11 cellular contexts compared by ENCODE assay signal in the genomic region with DNA sequence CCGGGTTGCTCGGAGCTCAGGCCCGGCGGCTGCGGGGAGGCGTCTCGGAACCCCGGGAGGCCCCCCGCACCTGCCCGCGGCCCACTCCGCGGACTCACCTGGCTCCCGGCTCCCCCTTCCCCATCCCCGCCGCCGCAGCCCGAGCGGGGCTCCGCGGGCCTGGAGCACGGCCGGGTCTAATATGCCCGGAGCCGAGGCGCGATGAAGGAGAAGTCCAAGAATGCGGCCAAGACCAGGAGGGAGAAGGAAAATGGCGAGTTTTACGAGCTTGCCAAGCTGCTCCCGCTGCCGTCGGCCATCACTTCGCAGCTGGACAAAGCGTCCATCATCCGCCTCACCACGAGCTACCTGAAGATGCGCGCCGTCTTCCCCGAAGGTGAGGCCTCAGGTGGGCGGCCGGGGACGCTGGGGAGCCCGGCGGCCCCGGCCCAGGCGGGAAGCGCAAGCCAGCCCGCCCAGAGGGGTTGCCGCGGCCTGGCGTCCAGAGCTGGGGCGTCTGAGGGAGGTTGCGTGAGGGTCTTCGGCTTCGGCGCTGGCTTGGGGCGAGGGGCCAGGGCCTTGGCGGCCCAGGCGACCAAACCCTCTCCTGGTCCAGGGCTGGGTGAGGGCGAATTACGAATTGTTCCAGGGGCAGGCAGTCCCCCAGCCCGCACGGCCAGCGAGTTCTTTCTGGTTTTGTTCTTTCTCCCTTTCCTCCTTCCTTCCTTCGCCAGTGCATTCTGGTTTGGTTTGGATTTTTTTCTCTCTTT. TPM values are rescaled to one million over a fixed set of nuclear protein-coding genes. Genes with fewer than 3 reads are reported as not detected.
DNase-seq lines count a peak whose midpoint lies in the region; ATAC-seq and TF ChIP-seq lines count a peak whose summit lies in the region.
"Had no signal": no experiment of that assay in that cellular context is flagged by ENCODE, and none has a peak within 500 bp of the region (broad histone marks: within the 10 kb centered on the region; RNA-seq: fewer than 3 reads in every experiment).

No MANE protein-coding gene starts in this region.

- H3K9me3 Mint-ChIP-seq in T-helper 1 cell treated with Interleukin-12 subunit alpha and Interleukin-12 subunit beta and Interleukin-4 antibody, amounts not matched to agents 30 μg/mL and 1 μg/mL, for 36 hours, result no peaks in the 10 kb centered on the region
- peaks cover 10% of the 10 kb centered on the region for H3K9me3 Mint-ChIP-seq in glutamatergic neuron (ENCODE audit: unreplicated experiment)
- H3K9me3 Mint-ChIP-seq in stimulated activated memory B cell treated with anti-CD40 and anti-IgM and Interleukin-4, amounts not matched to agents 10 μg/mL and 1 μg/mL and 100 μg/mL, for 72 hours, result no peaks in the 10 kb centered on the region
- no peaks in the 10 kb centered on the region for H3K9me3 Mint-ChIP-seq in CD8-positive, alpha-beta memory T cell

- peaks cover 5% of the 10 kb centered on the region for H3K36me3 Mint-ChIP-seq in T-helper 1 cell treated with Interleukin-12 subunit alpha and Interleukin-12 subunit beta and Interleukin-4 antibody, amounts not matched to agents 30 μg/mL and 1 μg/mL, for 36 hours (ENCODE audit: low read depth)
- H3K36me3 Mint-ChIP-seq in glutamatergic neuron (ENCODE audit: unreplicated experiment), result no peaks in the 10 kb centered on the region
- H3K36me3 Mint-ChIP-seq in stimulated activated memory B cell treated with anti-CD40 and anti-IgM and Interleukin-4, amounts not matched to agents 10 μg/mL and 1 μg/mL and 100 μg/mL, for 72 hours, result no peaks in the 10 kb centered on the region
- H3K36me3 Mint-ChIP-seq in CD8-positive, alpha-beta memory T cell, result no peaks in the 10 kb centered on the region

- peaks cover 10% of the 10 kb centered on the region for H3K9me3 ChIP-seq in SJSA1 (replicated peaks)
- no peaks in the 10 kb centered on the region for H3K9me3 ChIP-seq in CD8-positive, alpha-beta memory T cell (ENCODE audit: low read length)
- H3K9me3 ChIP-seq: BE2C had no signal

- POLR2A ChIA-PET in CD8-positive, alpha-beta memory T cell (lab: Charles Lee), result no interaction called here

- peaks cover 49% of the 10 kb centered on the region for H3K27me3 ChIP-seq in SJSA1 (replicated peaks)
- peaks cover 55% of the 10 kb centered on the region for H3K27me3 ChIP-seq in CD8-positive, alpha-beta memory T cell (ENCODE audit: insufficient read depth, low read length, poor library complexity, severe bottlenecking)

- H3K4me3 Mint-ChIP-seq in T-helper 1 cell treated with Interleukin-12 subunit alpha and Interleukin-12 subunit beta and Interleukin-4 antibody, amounts not matched to agents 30 μg/mL and 1 μg/mL, for 36 hours, result peak overlapping the region; percentile 54
- peak overlapping the region; percentile 74 for H3K4me3 Mint-ChIP-seq in glutamatergic neuron (ENCODE audit: unreplicated experiment)
- H3K4me3 Mint-ChIP-seq in stimulated activated memory B cell treated with anti-CD40 and anti-IgM and Interleukin-4, amounts not matched to agents 10 μg/mL and 1 μg/mL and 100 μg/mL, for 72 hours, result peak overlapping the region; percentile 72
- H3K4me3 Mint-ChIP-seq in CD8-positive, alpha-beta memory T cell, result peak overlapping the region in 2 of 7 donors; percentile 44 to 46

- peak overlapping the region; percentile 80 for H3K27ac Mint-ChIP-seq in T-helper 1 cell treated with Interleukin-12 subunit alpha and Interleukin-12 subunit beta and Interleukin-4 antibody, amounts not matched to agents 30 μg/mL and 1 μg/mL, for 36 hours
- H3K27ac Mint-ChIP-seq in glutamatergic neuron (ENCODE audit: unreplicated experiment), result no peak overlapping the region
- H3K27ac Mint-ChIP-seq in stimulated activated memory B cell treated with anti-CD40 and anti-IgM and Interleukin-4, amounts not matched to agents 10 μg/mL and 1 μg/mL and 100 μg/mL, for 72 hours, result peak overlapping the region; percentile 46
- no peak overlapping the region for H3K27ac Mint-ChIP-seq in CD8-positive, alpha-beta memory T cell

- no peak overlapping the region for H3K27ac ChIP-seq in SJSA1
- no peak overlapping the region for H3K27ac ChIP-seq in CD8-positive, alpha-beta memory T cell (ENCODE audit: low read depth, low read length)

- peak overlapping the region; percentile 47 for H3K4me3 ChIP-seq in SJSA1
- H3K4me3 ChIP-seq in CD8-positive, alpha-beta memory T cell (ENCODE audit: low read length), result no peak overlapping the region

- DNase-seq in T-helper 1 cell (no peak), SJSA1 (ENCODE audit: low read depth in 1 of 2, low spot score in 2 of 2) (no peak), glutamatergic neuron (no peak), GF-D8 (lab: John Stamatoyannopoulos, UW) (no peak)
- DNase-seq in CD8-positive, alpha-beta memory T cell, result no peak
- no peak for DNase-seq in activated CD4-positive, alpha-beta T cell treated with anti-CD3 and anti-CD28 coated beads, Interleukin-2, amount 50 U/mL, for 4 hours
- DNase-seq: BE2C, islet precursor cell, NCI-H1694 treated with DMSO at 0.1 percent for 48 hours had no signal

- no peak for ATAC-seq in stimulated activated memory B cell treated with anti-CD40 and anti-IgM and Interleukin-4, amounts not matched to agents 10 μg/mL and 1 μg/mL and 100 μg/mL, for 72 hours

- H3K27me3 Mint-ChIP-seq in T-helper 1 cell treated with Interleukin-12 subunit alpha and Interleukin-12 subunit beta and Interleukin-4 antibody, amounts not matched to agents 30 μg/mL and 1 μg/mL, for 36 hours (ENCODE audit: low read depth), result peaks cover 78% of the 10 kb centered on the region
- peaks cover 42% of the 10 kb centered on the region for H3K27me3 Mint-ChIP-seq in glutamatergic neuron (ENCODE audit: unreplicated experiment)
- peaks cover 93% of the 10 kb centered on the region for H3K27me3 Mint-ChIP-seq in stimulated activated memory B cell treated with anti-CD40 and anti-IgM and Interleukin-4, amounts not matched to agents 10 μg/mL and 1 μg/mL and 100 μg/mL, for 72 hours
- peaks cover 53 to 66% of the 10 kb centered on the region in 2 donors for H3K27me3 Mint-ChIP-seq in CD8-positive, alpha-beta memory T cell

- CTCF ChIA-PET in CD8-positive, alpha-beta memory T cell (lab: Charles Lee), result no interaction called here

- peaks cover 17% of the 10 kb centered on the region for H3K4me1 ChIP-seq in SJSA1 (replicated peaks)
- H3K4me1 ChIP-seq in CD8-positive, alpha-beta memory T cell (ENCODE audit: insufficient read depth, low read length), result peaks cover 10% of the 10 kb centered on the region
- H3K4me1 ChIP-seq: BE2C had no signal

- no peaks in the 10 kb centered on the region; the same call in 1 of the 2 replicates for H3K36me3 ChIP-seq in SJSA1
- no peaks in the 10 kb centered on the region for H3K36me3 ChIP-seq in CD8-positive, alpha-beta memory T cell (ENCODE audit: insufficient read depth, low read length)
- H3K36me3 ChIP-seq: BE2C had no signal

- peaks cover 10% of the 10 kb centered on the region for H3K4me1 Mint-ChIP-seq in T-helper 1 cell treated with Interleukin-12 subunit alpha and Interleukin-12 subunit beta and Interleukin-4 antibody, amounts not matched to agents 30 μg/mL and 1 μg/mL, for 36 hours (ENCODE audit: low read depth)
- peaks cover 27% of the 10 kb centered on the region for H3K4me1 Mint-ChIP-seq in glutamatergic neuron (ENCODE audit: low read depth, unreplicated experiment)
- peaks cover 17% of the 10 kb centered on the region for H3K4me1 Mint-ChIP-seq in stimulated activated memory B cell treated with anti-CD40 and anti-IgM and Interleukin-4, amounts not matched to agents 10 μg/mL and 1 μg/mL and 100 μg/mL, for 72 hours
- H3K4me1 Mint-ChIP-seq in CD8-positive, alpha-beta memory T cell, result peaks cover 7 to 25% (median 9%) of the 10 kb centered on the region in 3 donors

- TF ChIP-seq CTCF in glutamatergic neuron (IDR thresholded peaks at IDR 0.05; ENCODE audit: partially characterized antibody, unreplicated experiment), result no peak

RNA-seq across cellular contexts. Expression of gene SIM2, which starts 0.8 kb away (rescaled TPM):
- total RNA-seq in SJSA1 (2014; rRNA removed; shearing (Covaris generic)), result 0.11 and 0.16 TPM in 2 replicates
- total RNA-seq in glutamatergic neuron (ENCODE audit: unreplicated experiment), result 4.8 TPM
- not detected for total RNA-seq in CD8-positive, alpha-beta memory T cell
- 0.07 TPM for polyA plus RNA-seq in CD8-positive, alpha-beta memory T cell

Comparison
In these comparisons a context has a peak if more than half of its experiments do, and no peak if none do; other contexts are left out.
1. H3K27ac Mint-ChIP-seq: peak in T-helper 1 cell treated with Interleukin-12 subunit alpha and Interleukin-12 subunit beta and Interleukin-4 antibody, amounts not matched to agents 30 μg/mL and 1 μg/mL, for 36 hours (single experiment) and stimulated activated memory B cell treated with anti-CD40 and anti-IgM and Interleukin-4, amounts not matched to agents 10 μg/mL and 1 μg/mL and 100 μg/mL, for 72 hours (single experiment); none in glutamatergic neuron (single experiment) and CD8-positive, alpha-beta memory T cell (0 of 8).